In the genomic region with DNA sequence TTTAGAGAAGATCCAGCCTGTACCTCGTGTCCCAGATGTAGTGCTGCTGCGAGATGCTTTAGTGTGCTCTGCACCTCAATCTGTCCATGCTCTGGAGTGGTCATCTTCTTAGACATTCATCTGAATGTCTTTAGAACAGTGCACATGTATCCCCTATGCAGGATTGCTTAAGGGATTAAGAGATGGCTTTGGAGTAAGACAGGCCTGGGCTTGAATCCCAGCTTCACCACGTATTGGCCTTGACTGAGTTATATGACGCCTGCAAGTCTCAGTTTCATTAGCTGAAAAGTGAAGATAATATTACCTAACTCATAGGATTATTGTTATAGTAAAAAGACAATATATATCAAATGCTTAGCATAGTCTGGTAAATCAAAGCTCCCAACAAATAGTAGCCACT, we compare ENCODE assay signal across 11 cellular contexts.
A peak's percentile ranks its signal among the peaks of the same experiment; 100 is the strongest.
DNase-seq lines count a peak whose midpoint lies in the region; ATAC-seq and TF ChIP-seq lines count a peak whose summit lies in the region.
"Had no signal": no experiment of that assay in that cellular context is flagged by ENCODE, and none has a peak within 500 bp of the region (broad histone marks: within the 10 kb centered on the region; RNA-seq: fewer than 3 reads in every experiment).

No MANE protein-coding gene starts in this region.

- H3K27ac ChIP-seq in OCI-LY7 (ENCODE audit: low read depth, low read length, poor library complexity, severe bottlenecking), result no peak overlapping the region
- H3K27ac ChIP-seq: coronary artery, neural progenitor cell had no signal

- ATAC-seq in HG02852 (IDR thresholded peaks at IDR 0.05; ENCODE audit: unreplicated experiment) (peak; percentile 18), left colon (no peak)
- peak in 1 of 2 donors; percentile 3 for ATAC-seq in activated naive CD4-positive, alpha-beta T cell treated with anti-CD3 and anti-CD28 coated beads, Interleukin-2, amount 50 U/mL, for 72 hours
- ATAC-seq in stimulated activated effector memory CD8-positive, alpha-beta T cell treated with anti-CD3 and anti-CD28 coated beads, Interleukin-12 subunit alpha, Interleukin-12 subunit beta, amount 100 ng/mL, for 72 hours, result no peak

- H3K4me3 Mint-ChIP-seq in activated naive CD4-positive, alpha-beta T cell treated with anti-CD3 and anti-CD28 coated beads for 36 hours, result no peak overlapping the region
- peak overlapping the region; percentile 48 for H3K4me3 Mint-ChIP-seq in stimulated activated effector memory CD8-positive, alpha-beta T cell treated with anti-CD3 and anti-CD28 coated beads, Interleukin-12 subunit alpha, Interleukin-12 subunit beta, amount 100 ng/mL, for 72 hours
- H3K4me3 Mint-ChIP-seq: neural progenitor cell had no signal

- TF ChIP-seq CTCF in OCI-LY7 (conservative IDR thresholded peaks at IDR 0.05; ENCODE audit: low read length), result no peak

- H3K27me3 Mint-ChIP-seq in activated naive CD4-positive, alpha-beta T cell treated with anti-CD3 and anti-CD28 coated beads for 36 hours (ENCODE audit: low read depth), result no peaks in the 10 kb centered on the region

- H3K79me2 ChIP-seq in OCI-LY7 (ENCODE audit: insufficient read depth, low read depth, low read length), result no peaks in the 10 kb centered on the region

- H3K4me1 ChIP-seq in OCI-LY7 (ENCODE audit: insufficient read depth, low read length, poor library complexity, severe bottlenecking), result no peaks in the 10 kb centered on the region
- H3K4me1 ChIP-seq: neural progenitor cell had no signal

- no peak overlapping the region for H3K4me3 ChIP-seq in OCI-LY7 (ENCODE audit: low read depth, low read length, poor library complexity, severe bottlenecking)
- H3K4me3 ChIP-seq: coronary artery, neural progenitor cell had no signal

- no TSS peak for BruUV-seq in OCI-LY7 (replicated peaks; lab: Mats Ljungman, UMichigan)

- intact Hi-C loops in activated naive CD4-positive, alpha-beta T cell treated with anti-CD3 and anti-CD28 coated beads for 36 hours (cut with micrococcal nuclease), result loop anchor here (1.0 to 2.0 kb wide), 6 partner anchors 9 to 77 kb away; no protein-coding TSS in a partner anchor
- intact Hi-C loops in OCI-LY7 (cut with micrococcal nuclease; ENCODE audit: unreplicated experiment) (no loop called here), left colon (cut with DNase I, micrococcal nuclease) (no loop called here)

- H3K9me3 ChIP-seq in OCI-LY7 (ENCODE audit: low read length), result no peaks in the 10 kb centered on the region

- H3K36me3 ChIP-seq in OCI-LY7 (ENCODE audit: insufficient read depth, low read length), result peaks cover 86% of the 10 kb centered on the region
- H3K36me3 ChIP-seq: neural progenitor cell had no signal

- peak overlapping the region; percentile 88 for H3K27ac Mint-ChIP-seq in activated naive CD4-positive, alpha-beta T cell treated with anti-CD3 and anti-CD28 coated beads for 36 hours
- peak overlapping the region; percentile 39 to 85 for H3K27ac Mint-ChIP-seq in activated naive CD4-positive, alpha-beta T cell treated with anti-CD3 and anti-CD28 coated beads, Interleukin-2, amount 50 U/mL, for 72 hours
- H3K27ac Mint-ChIP-seq in stimulated activated effector memory CD8-positive, alpha-beta T cell treated with anti-CD3 and anti-CD28 coated beads, Interleukin-12 subunit alpha, Interleukin-12 subunit beta, amount 100 ng/mL, for 72 hours, result peak overlapping the region; percentile 84
- H3K27ac Mint-ChIP-seq: neural progenitor cell had no signal

- POLR2A ChIA-PET in OCI-LY7 (lab: Charles Lee), result interaction anchor here (0.7 to 1.5 kb wide), 3 partner anchors 8 to 106 kb away, joined by 3 to 5 read pairs (median 3); no protein-coding TSS in a partner anchor

- peaks cover 79% of the 10 kb centered on the region for H3K36me3 Mint-ChIP-seq in activated naive CD4-positive, alpha-beta T cell treated with anti-CD3 and anti-CD28 coated beads for 36 hours (ENCODE audit: low read depth)
- peaks cover 48 to 68% of the 10 kb centered on the region in 2 donors for H3K36me3 Mint-ChIP-seq in activated naive CD4-positive, alpha-beta T cell treated with anti-CD3 and anti-CD28 coated beads, Interleukin-2, amount 50 U/mL, for 72 hours
- H3K36me3 Mint-ChIP-seq in stimulated activated effector memory CD8-positive, alpha-beta T cell treated with anti-CD3 and anti-CD28 coated beads, Interleukin-12 subunit alpha, Interleukin-12 subunit beta, amount 100 ng/mL, for 72 hours, result peaks cover 100% of the 10 kb centered on the region

- CTCF ChIA-PET in activated naive CD4-positive, alpha-beta T cell treated with anti-CD3 and anti-CD28 coated beads for 36 hours (lab: Charles Lee), result interaction anchor here (0.7 to 1.1 kb wide), 4 partner anchors 13 to 53 kb away, joined by 3 to 4 read pairs (median 4); no protein-coding TSS in a partner anchor
- CTCF ChIA-PET in OCI-LY7 (lab: Charles Lee; ENCODE audit: unreplicated experiment), result no interaction called here

- no peak overlapping the region for H2AFZ ChIP-seq in OCI-LY7 (ENCODE audit: low read length)
- H2AFZ ChIP-seq: neural progenitor cell had no signal

- H3K4me2 ChIP-seq in OCI-LY7 (ENCODE audit: low read length), result no peak overlapping the region
- H3K4me2 ChIP-seq: neural progenitor cell had no signal

- no peaks in the 10 kb centered on the region for H3K9me2 ChIP-seq in OCI-LY7 (ENCODE audit: insufficient read depth, low read length)

- no peaks in the 10 kb centered on the region for H3K9me3 Mint-ChIP-seq in activated naive CD4-positive, alpha-beta T cell treated with anti-CD3 and anti-CD28 coated beads for 36 hours
- no peaks in the 10 kb centered on the region for H3K9me3 Mint-ChIP-seq in activated naive CD4-positive, alpha-beta T cell treated with anti-CD3 and anti-CD28 coated beads, Interleukin-2, amount 50 U/mL, for 72 hours
- no peaks in the 10 kb centered on the region for H3K9me3 Mint-ChIP-seq in stimulated activated effector memory CD8-positive, alpha-beta T cell treated with anti-CD3 and anti-CD28 coated beads, Interleukin-12 subunit alpha, Interleukin-12 subunit beta, amount 100 ng/mL, for 72 hours
- H3K9me3 Mint-ChIP-seq: neural progenitor cell had no signal

- no peaks in the 10 kb centered on the region for H4K20me1 ChIP-seq in OCI-LY7 (ENCODE audit: insufficient read depth, low read length)

- DNase-seq in activated naive CD4-positive, alpha-beta T cell treated with anti-CD3 and anti-CD28 coated beads for 36 hours, result no peak
- DNase-seq in activated naive CD4-positive, alpha-beta T cell (lab: John Stamatoyannopoulos, UW), result no peak
- DNase-seq in activated naive CD4-positive, alpha-beta T cell treated with anti-CD3 and anti-CD28 coated beads, Interleukin-2, amount 50 U/mL, for 72 hours (ENCODE audit: low spot score in 2 of 2), result no peak
- DNase-seq in stimulated activated effector memory CD8-positive, alpha-beta T cell treated with anti-CD3 and anti-CD28 coated beads, Interleukin-12 subunit alpha, Interleukin-12 subunit beta, amount 100 ng/mL, for 72 hours (ENCODE audit: low spot score in 2 of 2), result no peak
- DNase-seq in OCI-LY7 (ENCODE audit: low spot score), result no peak
- DNase-seq in NOMO-1 treated with DMSO at 0.1 percent for 48 hours (lab: John Stamatoyannopoulos, UW; ENCODE audit: unreplicated experiment), result no peak
- no peak for DNase-seq in left colon
- DNase-seq: foreskin fibroblast had no signal

- H3K4me1 Mint-ChIP-seq in activated naive CD4-positive, alpha-beta T cell treated with anti-CD3 and anti-CD28 coated beads for 36 hours (ENCODE audit: low read depth), result peaks cover 66% of the 10 kb centered on the region
- peaks cover 64% of the 10 kb centered on the region for H3K4me1 Mint-ChIP-seq in stimulated activated effector memory CD8-positive, alpha-beta T cell treated with anti-CD3 and anti-CD28 coated beads, Interleukin-12 subunit alpha, Interleukin-12 subunit beta, amount 100 ng/mL, for 72 hours
